1 cellular context compared by ENCODE assay signal in the genomic region with DNA sequence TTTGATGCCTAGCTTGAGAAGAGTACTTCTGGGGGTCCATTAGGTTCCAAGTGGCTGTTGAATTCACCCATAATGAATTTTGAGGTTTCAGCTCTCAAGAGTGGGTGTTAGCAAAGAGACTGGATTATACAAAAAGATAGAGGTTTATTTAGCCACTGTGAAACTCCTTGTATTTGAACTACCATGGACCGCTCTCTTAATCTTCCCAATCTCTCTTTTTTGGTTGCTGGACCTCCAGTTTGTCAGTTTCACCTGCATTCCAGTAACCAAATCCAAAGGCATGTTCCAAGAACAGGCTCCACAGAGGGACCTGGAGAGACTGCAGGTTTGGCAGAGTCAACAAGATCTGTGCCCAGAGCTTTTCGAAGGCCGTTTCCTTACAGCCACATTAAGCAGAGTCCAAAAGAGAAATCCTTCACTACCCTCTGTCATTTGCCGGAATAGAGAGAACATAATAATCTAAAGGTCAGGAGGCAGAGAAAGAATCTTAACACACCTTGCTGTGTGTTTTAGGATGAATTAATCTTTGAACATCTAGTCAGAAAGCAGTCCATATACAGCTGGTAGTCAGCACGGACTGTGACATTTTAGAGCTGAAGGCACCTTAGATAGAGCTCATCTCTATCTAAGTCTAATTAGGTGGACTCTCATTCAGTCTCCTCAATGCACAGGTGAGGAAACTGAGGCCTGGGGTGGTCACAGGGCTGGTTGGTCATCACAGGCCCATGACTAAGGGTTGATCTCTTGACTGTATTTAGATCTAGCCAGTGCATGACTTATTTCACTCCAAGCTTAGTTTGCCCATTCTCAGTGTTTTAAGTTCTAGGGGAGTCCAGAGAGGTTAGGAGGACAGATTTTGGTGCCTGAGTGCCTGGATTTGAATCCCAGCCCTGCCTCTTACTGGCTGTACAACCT.
TF ChIP-seq lines count a peak whose summit lies in the region.

No MANE protein-coding gene starts in this region.

TF ChIP-seq in HepG2, 621 proteins besides CTCF, POLR2A, EP300 and RAD21 (continued from another document):
- TF ChIP-seq, protein P1, sequence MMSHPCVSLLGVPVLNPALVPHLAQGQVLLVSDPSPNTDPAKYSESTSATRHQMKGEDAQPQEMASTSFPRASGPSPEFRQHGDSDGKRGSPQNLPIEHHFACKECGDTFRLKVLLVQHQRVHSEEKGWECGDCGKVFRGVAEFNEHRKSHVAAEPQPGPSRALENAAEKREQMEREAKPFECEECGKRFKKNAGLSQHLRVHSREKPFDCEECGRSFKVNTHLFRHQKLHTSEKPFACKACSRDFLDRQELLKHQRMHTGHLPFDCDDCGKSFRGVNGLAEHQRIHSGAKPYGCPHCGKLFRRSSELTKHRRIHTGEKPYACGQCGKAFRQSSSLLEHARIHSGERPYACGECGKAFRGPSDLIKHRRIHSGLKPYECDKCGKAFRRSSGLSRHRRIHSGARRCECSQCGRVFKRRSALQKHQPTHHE (CRISPR knock-in tag; IDR thresholded peaks at IDR 0.05; ENCODE audit: borderline replicate concordance): no peak
- TF ChIP-seq, protein P2, sequence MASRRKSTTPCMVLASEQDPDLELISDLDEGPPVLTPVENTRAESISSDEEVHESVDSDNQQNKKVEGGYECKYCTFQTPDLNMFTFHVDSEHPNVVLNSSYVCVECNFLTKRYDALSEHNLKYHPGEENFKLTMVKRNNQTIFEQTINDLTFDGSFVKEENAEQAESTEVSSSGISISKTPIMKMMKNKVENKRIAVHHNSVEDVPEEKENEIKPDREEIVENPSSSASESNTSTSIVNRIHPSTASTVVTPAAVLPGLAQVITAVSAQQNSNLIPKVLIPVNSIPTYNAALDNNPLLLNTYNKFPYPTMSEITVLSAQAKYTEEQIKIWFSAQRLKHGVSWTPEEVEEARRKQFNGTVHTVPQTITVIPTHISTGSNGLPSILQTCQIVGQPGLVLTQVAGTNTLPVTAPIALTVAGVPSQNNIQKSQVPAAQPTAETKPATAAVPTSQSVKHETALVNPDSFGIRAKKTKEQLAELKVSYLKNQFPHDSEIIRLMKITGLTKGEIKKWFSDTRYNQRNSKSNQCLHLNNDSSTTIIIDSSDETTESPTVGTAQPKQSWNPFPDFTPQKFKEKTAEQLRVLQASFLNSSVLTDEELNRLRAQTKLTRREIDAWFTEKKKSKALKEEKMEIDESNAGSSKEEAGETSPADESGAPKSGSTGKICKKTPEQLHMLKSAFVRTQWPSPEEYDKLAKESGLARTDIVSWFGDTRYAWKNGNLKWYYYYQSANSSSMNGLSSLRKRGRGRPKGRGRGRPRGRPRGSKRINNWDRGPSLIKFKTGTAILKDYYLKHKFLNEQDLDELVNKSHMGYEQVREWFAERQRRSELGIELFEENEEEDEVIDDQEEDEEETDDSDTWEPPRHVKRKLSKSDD (CRISPR knock-in tag; IDR thresholded peaks at IDR 0.05; ENCODE audit: low read depth): no peak
- TF ChIP-seq, protein P3, sequence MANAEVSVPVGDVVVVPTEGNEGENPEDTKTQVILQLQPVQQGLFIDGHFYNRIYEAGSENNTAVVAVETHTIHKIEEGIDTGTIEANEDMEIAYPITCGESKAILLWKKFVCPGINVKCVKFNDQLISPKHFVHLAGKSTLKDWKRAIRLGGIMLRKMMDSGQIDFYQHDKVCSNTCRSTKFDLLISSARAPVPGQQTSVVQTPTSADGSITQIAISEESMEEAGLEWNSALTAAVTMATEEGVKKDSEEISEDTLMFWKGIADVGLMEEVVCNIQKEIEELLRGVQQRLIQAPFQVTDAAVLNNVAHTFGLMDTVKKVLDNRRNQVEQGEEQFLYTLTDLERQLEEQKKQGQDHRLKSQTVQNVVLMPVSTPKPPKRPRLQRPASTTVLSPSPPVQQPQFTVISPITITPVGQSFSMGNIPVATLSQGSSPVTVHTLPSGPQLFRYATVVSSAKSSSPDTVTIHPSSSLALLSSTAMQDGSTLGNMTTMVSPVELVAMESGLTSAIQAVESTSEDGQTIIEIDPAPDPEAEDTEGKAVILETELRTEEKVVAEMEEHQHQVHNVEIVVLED (CRISPR knock-in tag; IDR thresholded peaks at IDR 0.05; ENCODE audit: borderline replicate concordance): no peak
- TF ChIP-seq ZNF333 (CRISPR knock-in tag; IDR thresholded peaks at IDR 0.05; ENCODE audit: borderline replicate concordance) (no peak), SOX6 (IDR thresholded peaks at IDR 0.05) (no peak), SOX6 (CRISPR knock-in tag; IDR thresholded peaks at IDR 0.05) (no peak), PAWR (CRISPR knock-in tag; IDR thresholded peaks at IDR 0.05; ENCODE audit: borderline replicate concordance) (no peak), ZNF788 (CRISPR knock-in tag; IDR thresholded peaks at IDR 0.05; ENCODE audit: borderline replicate concordance) (no peak), MIXL1 (CRISPR knock-in tag; IDR thresholded peaks at IDR 0.05) (no peak), ATF7-NPFF (CRISPR knock-in tag; IDR thresholded peaks at IDR 0.05; ENCODE audit: low read depth) (no peak), ZNF746 (CRISPR knock-in tag; IDR thresholded peaks at IDR 0.05) (no peak), ARNTL (CRISPR knock-in tag; IDR thresholded peaks at IDR 0.05) (no peak), CHD4 (IDR thresholded peaks at IDR 0.05; ENCODE audit: borderline replicate concordance, low read length) (no peak)
